Comparison of ENCODE assay signal across 1 cellular context in the genomic region with DNA sequence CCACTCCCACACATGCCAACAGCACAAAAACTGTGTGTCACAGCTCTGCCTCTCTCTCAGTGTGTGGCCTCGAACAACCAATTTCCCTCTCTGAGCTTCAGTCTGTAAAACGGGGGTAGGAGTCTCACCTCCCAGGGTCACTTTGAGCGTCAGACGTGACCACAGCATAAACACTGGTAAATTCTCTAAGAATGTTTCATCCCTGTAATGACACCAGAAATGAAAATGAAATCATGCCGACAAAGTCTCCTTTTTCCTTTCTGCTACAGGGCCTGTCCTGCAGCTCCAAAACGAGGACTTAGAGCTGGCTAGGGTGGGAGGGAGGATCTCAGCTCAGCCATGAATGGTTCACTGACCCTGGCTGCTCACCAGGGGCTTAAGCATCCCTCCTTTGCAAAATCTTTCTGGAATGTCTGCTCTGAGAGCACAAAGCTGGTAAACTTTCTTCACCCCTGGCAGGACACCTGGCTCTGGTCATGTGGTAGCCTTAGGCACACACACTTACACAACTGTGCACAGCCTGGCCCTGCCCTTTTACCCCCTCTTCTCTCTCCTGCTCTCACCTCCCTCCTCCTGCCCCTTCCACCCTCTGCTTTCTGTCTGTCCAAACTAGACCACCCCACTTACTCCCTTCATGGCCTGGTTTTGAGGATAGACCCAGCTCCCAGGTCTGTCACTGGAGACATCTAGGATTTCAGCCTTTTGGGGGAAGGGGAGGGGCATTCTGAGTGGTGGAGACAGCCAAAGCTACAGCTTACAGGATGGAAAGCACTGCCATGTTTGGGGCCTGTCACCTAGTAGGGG.
TF ChIP-seq lines count a peak whose summit lies in the region.

No MANE protein-coding gene starts in this region.

TF ChIP-seq in HepG2, 621 proteins besides CTCF, POLR2A, EP300 and RAD21 (continued from another document and continues in another):
- TF ChIP-seq, protein P1, sequence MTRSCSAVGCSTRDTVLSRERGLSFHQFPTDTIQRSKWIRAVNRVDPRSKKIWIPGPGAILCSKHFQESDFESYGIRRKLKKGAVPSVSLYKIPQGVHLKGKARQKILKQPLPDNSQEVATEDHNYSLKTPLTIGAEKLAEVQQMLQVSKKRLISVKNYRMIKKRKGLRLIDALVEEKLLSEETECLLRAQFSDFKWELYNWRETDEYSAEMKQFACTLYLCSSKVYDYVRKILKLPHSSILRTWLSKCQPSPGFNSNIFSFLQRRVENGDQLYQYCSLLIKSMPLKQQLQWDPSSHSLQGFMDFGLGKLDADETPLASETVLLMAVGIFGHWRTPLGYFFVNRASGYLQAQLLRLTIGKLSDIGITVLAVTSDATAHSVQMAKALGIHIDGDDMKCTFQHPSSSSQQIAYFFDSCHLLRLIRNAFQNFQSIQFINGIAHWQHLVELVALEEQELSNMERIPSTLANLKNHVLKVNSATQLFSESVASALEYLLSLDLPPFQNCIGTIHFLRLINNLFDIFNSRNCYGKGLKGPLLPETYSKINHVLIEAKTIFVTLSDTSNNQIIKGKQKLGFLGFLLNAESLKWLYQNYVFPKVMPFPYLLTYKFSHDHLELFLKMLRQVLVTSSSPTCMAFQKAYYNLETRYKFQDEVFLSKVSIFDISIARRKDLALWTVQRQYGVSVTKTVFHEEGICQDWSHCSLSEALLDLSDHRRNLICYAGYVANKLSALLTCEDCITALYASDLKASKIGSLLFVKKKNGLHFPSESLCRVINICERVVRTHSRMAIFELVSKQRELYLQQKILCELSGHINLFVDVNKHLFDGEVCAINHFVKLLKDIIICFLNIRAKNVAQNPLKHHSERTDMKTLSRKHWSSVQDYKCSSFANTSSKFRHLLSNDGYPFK (CRISPR knock-in tag; IDR thresholded peaks at IDR 0.05; ENCODE audit: borderline replicate concordance): no peak
- peak; percentile 67; the same call in 1 of the 2 replicates for TF ChIP-seq ZNF746 (CRISPR knock-in tag; IDR thresholded peaks at IDR 0.05)
- TF ChIP-seq ESRRA (CRISPR knock-in tag; IDR thresholded peaks at IDR 0.05; ENCODE audit: low read depth): no peak
- TF ChIP-seq ZBTB7B (CRISPR knock-in tag; IDR thresholded peaks at IDR 0.05): no peak
- TF ChIP-seq ZNF513 (CRISPR knock-in tag; conservative IDR thresholded peaks at IDR 0.05): no peak
- TF ChIP-seq ZNF468 (CRISPR knock-in tag; IDR thresholded peaks at IDR 0.05): no peak
- 0 out of 2 replicates have a peak, but pooled peaks have one; percentile 65 for TF ChIP-seq ZNF335 (CRISPR knock-in tag; IDR thresholded peaks at IDR 0.05)
- no peak for TF ChIP-seq ZNF891 (CRISPR knock-in tag; IDR thresholded peaks at IDR 0.05)
- no peak for TF ChIP-seq ZNF839 (CRISPR knock-in tag; IDR thresholded peaks at IDR 0.05; ENCODE audit: borderline replicate concordance)
- TF ChIP-seq, protein P2, sequence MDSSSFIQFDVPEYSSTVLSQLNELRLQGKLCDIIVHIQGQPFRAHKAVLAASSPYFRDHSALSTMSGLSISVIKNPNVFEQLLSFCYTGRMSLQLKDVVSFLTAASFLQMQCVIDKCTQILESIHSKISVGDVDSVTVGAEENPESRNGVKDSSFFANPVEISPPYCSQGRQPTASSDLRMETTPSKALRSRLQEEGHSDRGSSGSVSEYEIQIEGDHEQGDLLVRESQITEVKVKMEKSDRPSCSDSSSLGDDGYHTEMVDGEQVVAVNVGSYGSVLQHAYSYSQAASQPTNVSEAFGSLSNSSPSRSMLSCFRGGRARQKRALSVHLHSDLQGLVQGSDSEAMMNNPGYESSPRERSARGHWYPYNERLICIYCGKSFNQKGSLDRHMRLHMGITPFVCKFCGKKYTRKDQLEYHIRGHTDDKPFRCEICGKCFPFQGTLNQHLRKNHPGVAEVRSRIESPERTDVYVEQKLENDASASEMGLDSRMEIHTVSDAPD (CRISPR knock-in tag; IDR thresholded peaks at IDR 0.05): no peak
- TF ChIP-seq NCOR1 (IDR thresholded peaks at IDR 0.05; ENCODE audit: borderline replicate concordance, low read length): peak; percentile 24; the same call in 1 of the 2 replicates
- no peak for TF ChIP-seq ZBTB2 (CRISPR knock-in tag; IDR thresholded peaks at IDR 0.05; ENCODE audit: low read depth)
- TF ChIP-seq ZNF510 (CRISPR knock-in tag; IDR thresholded peaks at IDR 0.05; ENCODE audit: low read depth): no peak
- TF ChIP-seq ZNF431 (CRISPR knock-in tag; IDR thresholded peaks at IDR 0.05; ENCODE audit: borderline replicate concordance, low read depth): no peak
- TF ChIP-seq MTA1 (CRISPR knock-in tag; IDR thresholded peaks at IDR 0.05; ENCODE audit: borderline replicate concordance): no peak
- TF ChIP-seq TRIM22 (IDR thresholded peaks at IDR 0.05): no peak
- no peak for TF ChIP-seq ZSCAN30 (CRISPR knock-in tag; IDR thresholded peaks at IDR 0.05)
- TF ChIP-seq RCOR2 (CRISPR knock-in tag; IDR thresholded peaks at IDR 0.05): no peak
- no peak for TF ChIP-seq ZNF17 (CRISPR knock-in tag; IDR thresholded peaks at IDR 0.05)
- TF ChIP-seq TARDBP (CRISPR knock-in tag; IDR thresholded peaks at IDR 0.05): 0 out of 2 replicates have a peak, but pooled peaks have one; percentile 7
- TF ChIP-seq AGO2 (optimal IDR thresholded peaks at IDR 0.05; ENCODE audit: low read depth, low read length): no peak
- no peak for TF ChIP-seq SP5 (CRISPR knock-in tag; IDR thresholded peaks at IDR 0.05; ENCODE audit: borderline replicate concordance, low read depth)
- no peak for TF ChIP-seq CHCHD3 (CRISPR knock-in tag; IDR thresholded peaks at IDR 0.05)
- TF ChIP-seq HNRNPUL1 (IDR thresholded peaks at IDR 0.05; ENCODE audit: low read depth, low read length): no peak
- TF ChIP-seq MAFG (CRISPR knock-in tag; IDR thresholded peaks at IDR 0.05): no peak
- TF ChIP-seq HNF1B (CRISPR knock-in tag; IDR thresholded peaks at IDR 0.05): peak; percentile 51; the same call in 1 of the 2 replicates
- TF ChIP-seq RNF219 (CRISPR knock-in tag; IDR thresholded peaks at IDR 0.05): no peak
- TF ChIP-seq, protein P3, sequence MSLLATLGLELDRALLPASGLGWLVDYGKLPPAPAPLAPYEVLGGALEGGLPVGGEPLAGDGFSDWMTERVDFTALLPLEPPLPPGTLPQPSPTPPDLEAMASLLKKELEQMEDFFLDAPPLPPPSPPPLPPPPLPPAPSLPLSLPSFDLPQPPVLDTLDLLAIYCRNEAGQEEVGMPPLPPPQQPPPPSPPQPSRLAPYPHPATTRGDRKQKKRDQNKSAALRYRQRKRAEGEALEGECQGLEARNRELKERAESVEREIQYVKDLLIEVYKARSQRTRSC (CRISPR knock-in tag; IDR thresholded peaks at IDR 0.05; ENCODE audit: low read depth): no peak
- TF ChIP-seq ZBTB46 (CRISPR knock-in tag; IDR thresholded peaks at IDR 0.05; ENCODE audit: borderline replicate concordance): no peak
- no peak for TF ChIP-seq GMEB2 (CRISPR knock-in tag; IDR thresholded peaks at IDR 0.05; ENCODE audit: low read depth)
- no peak for TF ChIP-seq ZNF768 (CRISPR knock-in tag; IDR thresholded peaks at IDR 0.05)
- 0 out of 4 replicates have a peak, but pooled peaks of 1 of the 2 experiments have one; percentile 24 for TF ChIP-seq NR2F1 (CRISPR knock-in tag; IDR thresholded peaks at IDR 0.05)
- no peak for TF ChIP-seq SP4 (CRISPR knock-in tag; IDR thresholded peaks at IDR 0.05)
- TF ChIP-seq NCOA2 (CRISPR knock-in tag; IDR thresholded peaks at IDR 0.05): peak; percentile 34; the same call in 1 of the 2 replicates
- 0 out of 2 replicates have a peak, but pooled peaks have one; percentile 26 for TF ChIP-seq FOXP4 (CRISPR knock-in tag; IDR thresholded peaks at IDR 0.05)
- no peak for TF ChIP-seq ZNF547 (CRISPR knock-in tag; IDR thresholded peaks at IDR 0.05)
- TF ChIP-seq ZNF749 (CRISPR knock-in tag; IDR thresholded peaks at IDR 0.05; ENCODE audit: borderline replicate concordance): no peak
